Comparison of ENCODE assay signal across 1 cellular context in the genomic region with DNA sequence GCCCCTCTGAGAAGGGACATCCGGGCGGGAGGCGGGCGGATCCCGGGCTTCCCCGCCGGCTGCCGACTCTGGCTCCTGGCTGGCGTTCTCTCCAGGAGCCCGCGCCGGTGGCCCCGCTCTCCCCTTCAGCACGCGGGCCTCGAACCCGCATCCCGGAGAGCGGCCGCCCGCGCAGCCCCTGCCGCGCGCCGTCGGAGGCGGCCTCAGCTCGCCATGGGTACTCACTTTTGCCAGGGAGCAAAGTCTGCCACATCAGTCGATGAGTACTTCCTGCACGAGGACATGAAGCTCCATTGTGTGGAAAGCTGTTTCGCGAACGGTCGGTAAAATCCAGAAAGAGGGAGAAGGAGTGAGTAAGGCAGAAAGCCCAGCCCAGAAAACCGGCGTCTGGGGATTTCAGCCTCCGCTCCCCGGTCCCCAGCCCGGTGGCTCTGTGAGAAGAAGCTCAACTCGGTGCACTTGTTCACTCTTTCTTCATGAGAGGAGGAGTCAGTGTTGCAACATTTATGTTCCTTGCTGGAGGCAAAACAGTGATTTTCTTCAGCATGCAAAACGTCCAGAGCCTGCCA.
TF ChIP-seq lines count a peak whose summit lies in the region.

PRLR (minus strand) TSS at position 445 of the 569 bp plus-strand sequence. CDS start 140,867 bp downstream, outside the sequence.

TF ChIP-seq in GM23338, 12 proteins besides CTCF, POLR2A, EP300 and RAD21 (continued from another document):
- TF ChIP-seq, protein P1, sequence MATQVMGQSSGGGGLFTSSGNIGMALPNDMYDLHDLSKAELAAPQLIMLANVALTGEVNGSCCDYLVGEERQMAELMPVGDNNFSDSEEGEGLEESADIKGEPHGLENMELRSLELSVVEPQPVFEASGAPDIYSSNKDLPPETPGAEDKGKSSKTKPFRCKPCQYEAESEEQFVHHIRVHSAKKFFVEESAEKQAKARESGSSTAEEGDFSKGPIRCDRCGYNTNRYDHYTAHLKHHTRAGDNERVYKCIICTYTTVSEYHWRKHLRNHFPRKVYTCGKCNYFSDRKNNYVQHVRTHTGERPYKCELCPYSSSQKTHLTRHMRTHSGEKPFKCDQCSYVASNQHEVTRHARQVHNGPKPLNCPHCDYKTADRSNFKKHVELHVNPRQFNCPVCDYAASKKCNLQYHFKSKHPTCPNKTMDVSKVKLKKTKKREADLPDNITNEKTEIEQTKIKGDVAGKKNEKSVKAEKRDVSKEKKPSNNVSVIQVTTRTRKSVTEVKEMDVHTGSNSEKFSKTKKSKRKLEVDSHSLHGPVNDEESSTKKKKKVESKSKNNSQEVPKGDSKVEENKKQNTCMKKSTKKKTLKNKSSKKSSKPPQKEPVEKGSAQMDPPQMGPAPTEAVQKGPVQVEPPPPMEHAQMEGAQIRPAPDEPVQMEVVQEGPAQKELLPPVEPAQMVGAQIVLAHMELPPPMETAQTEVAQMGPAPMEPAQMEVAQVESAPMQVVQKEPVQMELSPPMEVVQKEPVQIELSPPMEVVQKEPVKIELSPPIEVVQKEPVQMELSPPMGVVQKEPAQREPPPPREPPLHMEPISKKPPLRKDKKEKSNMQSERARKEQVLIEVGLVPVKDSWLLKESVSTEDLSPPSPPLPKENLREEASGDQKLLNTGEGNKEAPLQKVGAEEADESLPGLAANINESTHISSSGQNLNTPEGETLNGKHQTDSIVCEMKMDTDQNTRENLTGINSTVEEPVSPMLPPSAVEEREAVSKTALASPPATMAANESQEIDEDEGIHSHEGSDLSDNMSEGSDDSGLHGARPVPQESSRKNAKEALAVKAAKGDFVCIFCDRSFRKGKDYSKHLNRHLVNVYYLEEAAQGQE (IDR thresholded peaks at IDR 0.05; ENCODE audit: unreplicated experiment), result no peak
- TF ChIP-seq ZNF114 (CRISPR knock-in tag; IDR thresholded peaks at IDR 0.05) (no peak), EZH2 (IDR thresholded peaks at IDR 0.05; ENCODE audit: low read depth, unreplicated experiment) (no peak), POLR2AphosphoS5 (IDR thresholded peaks at IDR 0.05; ENCODE audit: low read depth) (no peak), NANOG (IDR thresholded peaks at IDR 0.05; ENCODE audit: borderline replicate concordance) (no peak), CREB1 (CRISPR knock-in tag; IDR thresholded peaks at IDR 0.05; ENCODE audit: low read depth) (no peak), ZNF331 (CRISPR knock-in tag; IDR thresholded peaks at IDR 0.05; ENCODE audit: low read depth) (no peak)
- TF ChIP-seq, protein P2, sequence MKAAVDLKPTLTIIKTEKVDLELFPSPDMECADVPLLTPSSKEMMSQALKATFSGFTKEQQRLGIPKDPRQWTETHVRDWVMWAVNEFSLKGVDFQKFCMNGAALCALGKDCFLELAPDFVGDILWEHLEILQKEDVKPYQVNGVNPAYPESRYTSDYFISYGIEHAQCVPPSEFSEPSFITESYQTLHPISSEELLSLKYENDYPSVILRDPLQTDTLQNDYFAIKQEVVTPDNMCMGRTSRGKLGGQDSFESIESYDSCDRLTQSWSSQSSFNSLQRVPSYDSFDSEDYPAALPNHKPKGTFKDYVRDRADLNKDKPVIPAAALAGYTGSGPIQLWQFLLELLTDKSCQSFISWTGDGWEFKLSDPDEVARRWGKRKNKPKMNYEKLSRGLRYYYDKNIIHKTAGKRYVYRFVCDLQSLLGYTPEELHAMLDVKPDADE (IDR thresholded peaks at IDR 0.05), result no peak
